In genomic region chr13:74444161-74444571, GRCh38 we compare ENCODE assay signal across 18 cellular contexts.
DNase-seq lines count a peak whose midpoint lies in the region; ATAC-seq and TF ChIP-seq lines count a peak whose summit lies in the region.
"Had no signal": no experiment of that assay in that cellular context is flagged by ENCODE, and none has a peak within 500 bp of the region (broad histone marks: within the 10 kb centered on the region; RNA-seq: fewer than 3 reads in every experiment).

No MANE protein-coding gene starts in this region.

- peaks cover 13% of the 10 kb centered on the region for H3K4me1 Mint-ChIP-seq in nephron
- H3K4me1 Mint-ChIP-seq: CD8-positive, alpha-beta memory T cell had no signal

- no peak overlapping the region for H3K4me3 ChIP-seq in astrocyte of the spinal cord (ENCODE audit: low read depth, low read length)
- H3K4me3 ChIP-seq: hepatocyte had no signal

- no peak overlapping the region for H3K4me3 Mint-ChIP-seq in nephron
- H3K4me3 Mint-ChIP-seq: activated CD4-positive, alpha-beta memory T cell treated with anti-CD3 and anti-CD28 coated beads for 36 hours; CD8-positive, alpha-beta memory T cell had no signal

- no peaks in the 10 kb centered on the region for H3K36me3 Mint-ChIP-seq in nephron (ENCODE audit: low read depth)

- DNase-seq in EH (ENCODE audit: low read depth) (peak; percentile 19), NCI-H1048 (lab: John Stamatoyannopoulos, UW) (peak; percentile 17), astrocyte of the spinal cord (ENCODE audit: low read depth, low spot score) (peak; percentile 33), NCI-H1105 (lab: John Stamatoyannopoulos, UW) (no peak)
- no peak for DNase-seq in activated CD4-positive, alpha-beta T cell treated with anti-CD3 and anti-CD28 coated beads, Interleukin-2, amount 50 U/mL, for 48 hours
- DNase-seq: activated CD4-positive, alpha-beta memory T cell treated with anti-CD3 and anti-CD28 coated beads for 36 hours; activated naive CD4-positive, alpha-beta T cell treated with anti-CD3 and anti-CD28 coated beads, Interleukin-2, amount 50 U/mL, for 16 hours; activated T-cell treated with anti-CD3 and anti-CD28 coated beads, Interleukin-2, amount 50 U/mL, for 1 hour; CD8-positive, alpha-beta memory T cell; NCI-H187 treated with DMSO at 0.1 percent for 48 hours; NCI-H774; RPMI8226; stimulated activated CD4-positive, alpha-beta T cell treated with anti-CD3 and anti-CD28 coated beads, Interleukin-4, amount 100 ng/mL, for 1 hour; substantia nigra had no signal

- H3K27me3 Mint-ChIP-seq in nephron (ENCODE audit: low read depth), result no peaks in the 10 kb centered on the region
- H3K27me3 Mint-ChIP-seq: activated CD4-positive, alpha-beta memory T cell treated with anti-CD3 and anti-CD28 coated beads for 36 hours had no signal

- H3K27ac Mint-ChIP-seq in nephron, result peak overlapping the region in 2 of 3 experiments; percentile 62 to 89
- H3K27ac Mint-ChIP-seq: activated CD4-positive, alpha-beta memory T cell treated with anti-CD3 and anti-CD28 coated beads for 36 hours; CD8-positive, alpha-beta memory T cell had no signal

- peaks cover 11% of the 10 kb centered on the region for H3K9me3 Mint-ChIP-seq in nephron

- in situ Hi-C loops in astrocyte of the spinal cord (cut with HindIII; ENCODE audit: low sequenced_read_pairs), result no loop called here

- TF ChIP-seq CTCF in astrocyte of the spinal cord (IDR thresholded peaks at IDR 0.05; ENCODE audit: low read depth, low read length) (no peak), nephron (IDR thresholded peaks at IDR 0.05; ENCODE audit: unreplicated experiment in 3 of 3) (no peak)

- ATAC-seq in HG02759 (IDR thresholded peaks at IDR 0.05; ENCODE audit: unreplicated experiment) (no peak), GM18868 (IDR thresholded peaks at IDR 0.05; ENCODE audit: unreplicated experiment) (no peak)

Comparison
In these comparisons a context has a peak if more than half of its experiments do, and no peak if none do; other contexts are left out.
1. DNase-seq: peak in EH (single experiment), NCI-H1048 (single experiment) and astrocyte of the spinal cord (single experiment); none in activated CD4-positive, alpha-beta T cell treated with anti-CD3 and anti-CD28 coated beads, Interleukin-2, amount 50 U/mL, for 48 hours (0 of 2) and NCI-H1105 (single experiment).